ENCODE assay signal across 2 cellular contexts in genomic region chr17:8696456-8696855, GRCh38.
A peak's percentile ranks its signal among the peaks of the same experiment; 100 is the strongest.
TF ChIP-seq lines count a peak whose summit lies in the region.

No MANE protein-coding gene starts in this region.

TF ChIP-seq in GM23338, 12 proteins besides CTCF, POLR2A, EP300 and RAD21:
- TF ChIP-seq POLR2AphosphoS5 (IDR thresholded peaks at IDR 0.05; ENCODE audit: low read depth) (no peak), ZNF114 (CRISPR knock-in tag; IDR thresholded peaks at IDR 0.05) (no peak), ZNF331 (CRISPR knock-in tag; IDR thresholded peaks at IDR 0.05; ENCODE audit: low read depth) (no peak), JUNB (IDR thresholded peaks at IDR 0.05; ENCODE audit: unreplicated experiment) (no peak), ETS1 (IDR thresholded peaks at IDR 0.05) (no peak), EZH2phosphoT487 (IDR thresholded peaks at IDR 0.05; ENCODE audit: unreplicated experiment) (no peak), EZH2 (IDR thresholded peaks at IDR 0.05; ENCODE audit: low read depth, unreplicated experiment) (no peak), REST (IDR thresholded peaks at IDR 0.05; ENCODE audit: unreplicated experiment) (no peak), CREB1 (CRISPR knock-in tag; IDR thresholded peaks at IDR 0.05; ENCODE audit: low read depth) (no peak), ZNF462 (CRISPR knock-in tag; IDR thresholded peaks at IDR 0.05) (no peak), NANOG (IDR thresholded peaks at IDR 0.05; ENCODE audit: borderline replicate concordance) (no peak), STAT1 (IDR thresholded peaks at IDR 0.05; ENCODE audit: unreplicated experiment) (no peak)

TF ChIP-seq in K562, 482 proteins besides CTCF, POLR2A, EP300 and RAD21:
- TF ChIP-seq MBD2 (IDR thresholded peaks at IDR 0.05; ENCODE audit: borderline replicate concordance, low read depth) (no peak), SFPQ (IDR thresholded peaks at IDR 0.05; ENCODE audit: low read depth, low read length) (no peak), CTCFL (IDR thresholded peaks at IDR 0.05; ENCODE audit: borderline replicate concordance, insufficient read depth, low read depth, low read length, poor library complexity, severe bottlenecking) (peak; percentile 24)
TF ChIP-seq in K562: peak in this region for 1.
